In genomic region chr17:45048795-45049563, GRCh38 we compare ENCODE assay signal across 2 cellular contexts.
TF ChIP-seq lines count a peak whose summit lies in the region.

No MANE protein-coding gene starts in this region.

TF ChIP-seq in SK-N-SH, 30 proteins besides CTCF, POLR2A, EP300 and RAD21 (continued from another document):
- TF ChIP-seq, protein P1, sequence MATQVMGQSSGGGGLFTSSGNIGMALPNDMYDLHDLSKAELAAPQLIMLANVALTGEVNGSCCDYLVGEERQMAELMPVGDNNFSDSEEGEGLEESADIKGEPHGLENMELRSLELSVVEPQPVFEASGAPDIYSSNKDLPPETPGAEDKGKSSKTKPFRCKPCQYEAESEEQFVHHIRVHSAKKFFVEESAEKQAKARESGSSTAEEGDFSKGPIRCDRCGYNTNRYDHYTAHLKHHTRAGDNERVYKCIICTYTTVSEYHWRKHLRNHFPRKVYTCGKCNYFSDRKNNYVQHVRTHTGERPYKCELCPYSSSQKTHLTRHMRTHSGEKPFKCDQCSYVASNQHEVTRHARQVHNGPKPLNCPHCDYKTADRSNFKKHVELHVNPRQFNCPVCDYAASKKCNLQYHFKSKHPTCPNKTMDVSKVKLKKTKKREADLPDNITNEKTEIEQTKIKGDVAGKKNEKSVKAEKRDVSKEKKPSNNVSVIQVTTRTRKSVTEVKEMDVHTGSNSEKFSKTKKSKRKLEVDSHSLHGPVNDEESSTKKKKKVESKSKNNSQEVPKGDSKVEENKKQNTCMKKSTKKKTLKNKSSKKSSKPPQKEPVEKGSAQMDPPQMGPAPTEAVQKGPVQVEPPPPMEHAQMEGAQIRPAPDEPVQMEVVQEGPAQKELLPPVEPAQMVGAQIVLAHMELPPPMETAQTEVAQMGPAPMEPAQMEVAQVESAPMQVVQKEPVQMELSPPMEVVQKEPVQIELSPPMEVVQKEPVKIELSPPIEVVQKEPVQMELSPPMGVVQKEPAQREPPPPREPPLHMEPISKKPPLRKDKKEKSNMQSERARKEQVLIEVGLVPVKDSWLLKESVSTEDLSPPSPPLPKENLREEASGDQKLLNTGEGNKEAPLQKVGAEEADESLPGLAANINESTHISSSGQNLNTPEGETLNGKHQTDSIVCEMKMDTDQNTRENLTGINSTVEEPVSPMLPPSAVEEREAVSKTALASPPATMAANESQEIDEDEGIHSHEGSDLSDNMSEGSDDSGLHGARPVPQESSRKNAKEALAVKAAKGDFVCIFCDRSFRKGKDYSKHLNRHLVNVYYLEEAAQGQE (IDR thresholded peaks at IDR 0.05; ENCODE audit: low read depth, low read length) = no peak
- TF ChIP-seq USF2 (IDR thresholded peaks at IDR 0.05; ENCODE audit: borderline replicate concordance, low read depth, low read length) = no peak
- TF ChIP-seq JUND (IDR thresholded peaks at IDR 0.05) = no peak
- TF ChIP-seq FOXM1 (IDR thresholded peaks at IDR 0.05; ENCODE audit: low read depth) = no peak

TF ChIP-seq in SK-N-SH treated with all-trans-retinoic acid at 6 μM for 48 hours, 23 proteins besides CTCF, POLR2A, EP300 and RAD21 (continued from another document):
- TF ChIP-seq, protein P2, sequence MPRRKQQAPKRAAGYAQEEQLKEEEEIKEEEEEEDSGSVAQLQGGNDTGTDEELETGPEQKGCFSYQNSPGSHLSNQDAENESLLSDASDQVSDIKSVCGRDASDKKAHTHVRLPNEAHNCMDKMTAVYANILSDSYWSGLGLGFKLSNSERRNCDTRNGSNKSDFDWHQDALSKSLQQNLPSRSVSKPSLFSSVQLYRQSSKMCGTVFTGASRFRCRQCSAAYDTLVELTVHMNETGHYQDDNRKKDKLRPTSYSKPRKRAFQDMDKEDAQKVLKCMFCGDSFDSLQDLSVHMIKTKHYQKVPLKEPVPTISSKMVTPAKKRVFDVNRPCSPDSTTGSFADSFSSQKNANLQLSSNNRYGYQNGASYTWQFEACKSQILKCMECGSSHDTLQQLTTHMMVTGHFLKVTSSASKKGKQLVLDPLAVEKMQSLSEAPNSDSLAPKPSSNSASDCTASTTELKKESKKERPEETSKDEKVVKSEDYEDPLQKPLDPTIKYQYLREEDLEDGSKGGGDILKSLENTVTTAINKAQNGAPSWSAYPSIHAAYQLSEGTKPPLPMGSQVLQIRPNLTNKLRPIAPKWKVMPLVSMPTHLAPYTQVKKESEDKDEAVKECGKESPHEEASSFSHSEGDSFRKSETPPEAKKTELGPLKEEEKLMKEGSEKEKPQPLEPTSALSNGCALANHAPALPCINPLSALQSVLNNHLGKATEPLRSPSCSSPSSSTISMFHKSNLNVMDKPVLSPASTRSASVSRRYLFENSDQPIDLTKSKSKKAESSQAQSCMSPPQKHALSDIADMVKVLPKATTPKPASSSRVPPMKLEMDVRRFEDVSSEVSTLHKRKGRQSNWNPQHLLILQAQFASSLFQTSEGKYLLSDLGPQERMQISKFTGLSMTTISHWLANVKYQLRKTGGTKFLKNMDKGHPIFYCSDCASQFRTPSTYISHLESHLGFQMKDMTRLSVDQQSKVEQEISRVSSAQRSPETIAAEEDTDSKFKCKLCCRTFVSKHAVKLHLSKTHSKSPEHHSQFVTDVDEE (CRISPR knock-in tag; IDR thresholded peaks at IDR 0.05) = no peak
- no peak for TF ChIP-seq RARB (CRISPR knock-in tag; IDR thresholded peaks at IDR 0.05)
- TF ChIP-seq ZNF8 (CRISPR knock-in tag; IDR thresholded peaks at IDR 0.05) = no peak
- TF ChIP-seq TOX (CRISPR knock-in tag; IDR thresholded peaks at IDR 0.05; ENCODE audit: borderline replicate concordance) = no peak
- TF ChIP-seq ZNF565 (CRISPR knock-in tag; conservative IDR thresholded peaks at IDR 0.05; ENCODE audit: low read depth) = no peak
